ENCODE assay signal across 15 cellular contexts in genomic region chr13:109180905-109181425, GRCh38.
DNase-seq lines count a peak whose midpoint lies in the region; ATAC-seq and TF ChIP-seq lines count a peak whose summit lies in the region.
"Had no signal": no experiment of that assay in that cellular context is flagged by ENCODE, and none has a peak within 500 bp of the region (broad histone marks: within the 10 kb centered on the region; RNA-seq: fewer than 3 reads in every experiment).

No MANE protein-coding gene starts in this region.

- in situ Hi-C loops in HAP-1 (cut with MboI; ENCODE audit: low sequenced_read_pairs), result no loop called here

- peak overlapping the region; percentile 91; the same call in 1 of the 2 replicates for H3K27ac Mint-ChIP-seq in GM23338

- H3K9me3 ChIP-seq in SK-N-SH, result no peaks in the 10 kb centered on the region
- H3K9me3 ChIP-seq in colonic mucosa, result no peaks in the 10 kb centered on the region
- no peaks in the 10 kb centered on the region for H3K9me3 ChIP-seq in HAP-1

- intact Hi-C loops in colonic mucosa (cut with DNase I), result no loop called here

- H3K9me3 Mint-ChIP-seq in GM23338, result no peaks in the 10 kb centered on the region; the same call in 1 of the 3 replicates

- no peaks in the 10 kb centered on the region for H3K36me3 ChIP-seq in GM23338 (ENCODE audit: insufficient read depth)
- H3K36me3 ChIP-seq in SK-N-SH (replicated peaks in 1 of 2; ENCODE audit: control insufficient read depth in 1 of 2, insufficient read depth in 2 of 2, low read length in 1 of 2), result no peaks in the 10 kb centered on the region
- no peaks in the 10 kb centered on the region for H3K36me3 ChIP-seq in colonic mucosa
- H3K36me3 ChIP-seq in HAP-1 (replicated peaks), result no peaks in the 10 kb centered on the region

- ATAC-seq in GM23338, result peak; percentile 95
- ATAC-seq: activated CD4-positive, CD25-positive, alpha-beta regulatory T cell treated with anti-CD3 and anti-CD28 coated beads, Interleukin-2, amount 50 U/mL, for 24 hours; left cardiac atrium had no signal

- no peaks in the 10 kb centered on the region for H4K20me1 ChIP-seq in GM23338 (replicated peaks; ENCODE audit: insufficient read depth)
- no peaks in the 10 kb centered on the region for H4K20me1 ChIP-seq in SK-N-SH (ENCODE audit: insufficient read depth)

- TF ChIP-seq RAD21 in SK-N-SH (IDR thresholded peaks at IDR 0.05; ENCODE audit: low read length), result no peak

- POLR2A ChIA-PET in SK-N-SH (lab: Yijun Ruan, JAX), result no interaction called here

- H3K4me1 ChIP-seq in GM23338 (ENCODE audit: insufficient read depth), result peaks cover 19% of the 10 kb centered on the region; the same call in 1 of the 2 replicates
- H3K4me1 ChIP-seq in SK-N-SH (ENCODE audit: control insufficient read depth in 1 of 2, insufficient read depth in 2 of 2, low read depth in 1 of 2, low read length in 1 of 2), result peaks cover 4 to 9% of the 10 kb centered on the region in 2 experiments; a peak in 3 of 4 replicates
- no peaks in the 10 kb centered on the region for H3K4me1 ChIP-seq in colonic mucosa
- no peaks in the 10 kb centered on the region for H3K4me1 ChIP-seq in HAP-1

- H3K4me3 Mint-ChIP-seq in GM23338, result no peak overlapping the region

- peak in 1 of 2 experiments; percentile 53; a peak in 1 of 4 replicates for TF ChIP-seq EP300 in SK-N-SH (IDR thresholded peaks at IDR 0.05; ENCODE audit: borderline replicate concordance in 1 of 2, low read depth in 1 of 2, low read length in 1 of 2)

- 60% methylated on average over 4 of the region's 4 CpGs for WGBS in SK-N-SH (ENCODE audit: low lambda C conversion rate)

- H3K27me3 Mint-ChIP-seq in GM23338 (ENCODE audit: insufficient read depth, low read depth, poor library complexity), result peaks cover 7% of the 10 kb centered on the region

- H3K4me3 ChIP-seq in GM23338 (no peak overlapping the region), SK-N-SH (ENCODE audit: low read depth in 2 of 2, low read length in 1 of 2) (no peak overlapping the region), retinal pigment epithelial cell (ENCODE audit: low read length) (no peak overlapping the region), colonic mucosa (no peak overlapping the region), HAP-1 (no peak overlapping the region)

- DNase-seq in GM23338 (ENCODE audit: low spot score), result peak; percentile 55
- no peak for DNase-seq in SK-N-SH
- peak; percentile 47 for DNase-seq in fibroblast of the conjunctiva (ENCODE audit: low read depth)
- DNase-seq in retinal pigment epithelial cell (ENCODE audit: low read depth), result peak; percentile 75
- no peak for DNase-seq in mucosa of gallbladder (ENCODE audit: low spot score)
- DNase-seq in colonic mucosa, result no peak
- DNase-seq in GDM1 (lab: John Stamatoyannopoulos, UW), result no peak
- no peak for DNase-seq in HAP-1 (ENCODE audit: low spot score in 2 of 2)
- DNase-seq: activated naive CD4-positive, alpha-beta T cell; DMS153; effector CD8-positive, alpha-beta T cell; left cardiac atrium; NCI-H1105 treated with DMSO at 0.1 percent for 48 hours; small intestine had no signal

- H3K36me3 Mint-ChIP-seq in GM23338 (ENCODE audit: low read depth), result no peaks in the 10 kb centered on the region; the same call in 2 of the 3 replicates

- H3K79me2 ChIP-seq in GM23338 (replicated peaks; ENCODE audit: insufficient read depth) (no peaks in the 10 kb centered on the region), SK-N-SH (ENCODE audit: insufficient read depth) (no peaks in the 10 kb centered on the region)

- H3K4me2 ChIP-seq in GM23338 (peak overlapping the region; percentile 8; the same call in 1 of the 2 replicates), SK-N-SH (no peak overlapping the region)

- CTCF ChIA-PET in SK-N-SH (lab: Yijun Ruan, JAX), result no interaction called here

- H3K9me2 ChIP-seq in GM23338 (ENCODE audit: insufficient read depth), result peaks cover 5% of the 10 kb centered on the region; the same call in 1 of the 2 replicates
- no peaks in the 10 kb centered on the region for H3K9me2 ChIP-seq in SK-N-SH

- peaks cover 22% of the 10 kb centered on the region for H3K4me1 Mint-ChIP-seq in GM23338

- H3K9ac ChIP-seq in SK-N-SH, result no peak overlapping the region; the same call in 1 of the 2 replicates
- no peak overlapping the region for H3K9ac ChIP-seq in colonic mucosa (ENCODE audit: low read depth in 2 of 2, low read length in 2 of 2)

- H3K27ac ChIP-seq in GM23338 (ENCODE audit: low read depth) (peak overlapping the region; percentile 66), SK-N-SH (ENCODE audit: low read depth in 2 of 2, low read length in 1 of 2) (peak overlapping the region; percentile 60 to 63), colonic mucosa (no peak overlapping the region)

- TF ChIP-seq CTCF in GM23338 (conservative IDR thresholded peaks at IDR 0.05; ENCODE audit: low read depth in 2 of 2), result no peak
- TF ChIP-seq CTCF in SK-N-SH (IDR thresholded peaks at IDR 0.05), result no peak
- TF ChIP-seq CTCF in retinal pigment epithelial cell (conservative IDR thresholded peaks at IDR 0.05; ENCODE audit: low read depth, low read length), result no peak
- TF ChIP-seq CTCF in colonic mucosa (IDR thresholded peaks at IDR 0.05), result no peak

- H3F3A ChIP-seq in GM23338 (replicated peaks; ENCODE audit: low read depth), result no peaks in the 10 kb centered on the region
- no peaks in the 10 kb centered on the region for H3F3A ChIP-seq in SK-N-SH (replicated peaks; ENCODE audit: insufficient read depth)

- no peak overlapping the region for H2AFZ ChIP-seq in GM23338
- H2AFZ ChIP-seq in SK-N-SH (ENCODE audit: low read depth), result peak overlapping the region; percentile 53; the same call in 1 of the 2 replicates

- H3K27me3 ChIP-seq in GM23338 (ENCODE audit: insufficient read depth), result no peaks in the 10 kb centered on the region
- no peaks in the 10 kb centered on the region for H3K27me3 ChIP-seq in SK-N-SH (ENCODE audit: insufficient read depth)
- no peaks in the 10 kb centered on the region for H3K27me3 ChIP-seq in colonic mucosa
- no peaks in the 10 kb centered on the region for H3K27me3 ChIP-seq in HAP-1 (ENCODE audit: low read depth)

TF ChIP-seq in GM23338, 12 proteins besides CTCF, POLR2A, EP300 and RAD21 (continues in another document):
- TF ChIP-seq REST (IDR thresholded peaks at IDR 0.05; ENCODE audit: unreplicated experiment), result no peak

TF ChIP-seq in SK-N-SH, 30 proteins besides CTCF, POLR2A, EP300 and RAD21 (continues in another document):
- TF ChIP-seq TEAD4 (IDR thresholded peaks at IDR 0.05; ENCODE audit: borderline replicate concordance, insufficient read depth), result peak; percentile 53; the same call in 1 of the 2 replicates
- TF ChIP-seq FOSL2 (IDR thresholded peaks at IDR 0.05; ENCODE audit: borderline replicate concordance, low read depth), result peak; percentile 49; the same call in 1 of the 2 replicates
- TF ChIP-seq CHD2 (IDR thresholded peaks at IDR 0.05; ENCODE audit: low read length, partially characterized antibody), result no peak
- peak; percentile 57 for TF ChIP-seq JUND (IDR thresholded peaks at IDR 0.05)
- TF ChIP-seq EZH2phosphoT487 (IDR thresholded peaks at IDR 0.05; ENCODE audit: borderline replicate concordance, low read depth), result no peak
- TF ChIP-seq, protein P1, sequence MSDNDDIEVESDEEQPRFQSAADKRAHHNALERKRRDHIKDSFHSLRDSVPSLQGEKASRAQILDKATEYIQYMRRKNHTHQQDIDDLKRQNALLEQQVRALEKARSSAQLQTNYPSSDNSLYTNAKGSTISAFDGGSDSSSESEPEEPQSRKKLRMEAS (IDR thresholded peaks at IDR 0.05; ENCODE audit: low read depth), result peak; percentile 58
- TF ChIP-seq POLR2AphosphoS5 (IDR thresholded peaks at IDR 0.05; ENCODE audit: low read depth, low read length), result no peak
- no peak for TF ChIP-seq FOXM1 (IDR thresholded peaks at IDR 0.05; ENCODE audit: low read depth)
- TF ChIP-seq PBX3 (IDR thresholded peaks at IDR 0.05), result peak; percentile 75
- no peak for TF ChIP-seq FOXJ3 (CRISPR knock-in tag; IDR thresholded peaks at IDR 0.05)
- no peak for TF ChIP-seq MXI1 (IDR thresholded peaks at IDR 0.05; ENCODE audit: low read depth, low read length)
- TF ChIP-seq USF1 (IDR thresholded peaks at IDR 0.05; ENCODE audit: borderline replicate concordance, low read depth), result peak; percentile 84
- no peak for TF ChIP-seq TAF1 (IDR thresholded peaks at IDR 0.05; ENCODE audit: borderline replicate concordance, low read depth, low read length)
- TF ChIP-seq, protein P2, sequence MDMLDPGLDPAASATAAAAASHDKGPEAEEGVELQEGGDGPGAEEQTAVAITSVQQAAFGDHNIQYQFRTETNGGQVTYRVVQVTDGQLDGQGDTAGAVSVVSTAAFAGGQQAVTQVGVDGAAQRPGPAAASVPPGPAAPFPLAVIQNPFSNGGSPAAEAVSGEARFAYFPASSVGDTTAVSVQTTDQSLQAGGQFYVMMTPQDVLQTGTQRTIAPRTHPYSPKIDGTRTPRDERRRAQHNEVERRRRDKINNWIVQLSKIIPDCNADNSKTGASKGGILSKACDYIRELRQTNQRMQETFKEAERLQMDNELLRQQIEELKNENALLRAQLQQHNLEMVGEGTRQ (IDR thresholded peaks at IDR 0.05; ENCODE audit: borderline replicate concordance, low read depth, low read length), result no peak
- no peak for TF ChIP-seq MEF2A (IDR thresholded peaks at IDR 0.05; ENCODE audit: borderline replicate concordance, low read depth)
- no peak for TF ChIP-seq RFX5 (IDR thresholded peaks at IDR 0.05; ENCODE audit: low read length)
- TF ChIP-seq YY1 (IDR thresholded peaks at IDR 0.05; ENCODE audit: low read depth), result no peak
- no peak for TF ChIP-seq SIN3A (IDR thresholded peaks at IDR 0.05; ENCODE audit: borderline replicate concordance, low read depth, low read length)
- no peak; the same call in 1 of the 2 replicates for TF ChIP-seq NFIC (IDR thresholded peaks at IDR 0.05; ENCODE audit: borderline replicate concordance)

Comparison
In these comparisons a context has a peak if more than half of its experiments do, and no peak if none do; other contexts are left out.
1. DNase-seq: peak in GM23338 (single experiment), fibroblast of the conjunctiva (single experiment) and retinal pigment epithelial cell (single experiment); none in SK-N-SH (single experiment), mucosa of gallbladder (single experiment), colonic mucosa (single experiment), GDM1 (single experiment) and HAP-1 (0 of 2).